20 cellular contexts compared by ENCODE assay signal in genomic region chr4:148344382-148344781, GRCh38.
DNase-seq lines count a peak whose midpoint lies in the region; ATAC-seq, FAIRE-seq and TF ChIP-seq lines count a peak whose summit lies in the region.
"Had no signal": no experiment of that assay in that cellular context is flagged by ENCODE, and none has a peak within 500 bp of the region (broad histone marks: within the 10 kb centered on the region; RNA-seq: fewer than 3 reads in every experiment).

No MANE protein-coding gene starts in this region.

- no peak overlapping the region for H2AFZ ChIP-seq in GM23338
- H2AFZ ChIP-seq: GM23248 had no signal

- H3K9me3 Mint-ChIP-seq in GM23338, result peaks cover 7% of the 10 kb centered on the region; the same call in 2 of the 3 replicates

- peak; percentile 64 to 83 (median 74) for ATAC-seq in right lobe of liver
- no peak for ATAC-seq in GM21529 (IDR thresholded peaks at IDR 0.05; ENCODE audit: unreplicated experiment)
- no peak for ATAC-seq in GM23338
- no peak for ATAC-seq in lower lobe of right lung
- ATAC-seq: HCT116, T-cell had no signal

- FAIRE-seq in bronchial epithelial cell (lab: Jason Lieb, UNC), result no peak

- H3K9me3 ChIP-seq in right lobe of liver (no peaks in the 10 kb centered on the region), lower lobe of right lung (peaks cover 3% of the 10 kb centered on the region)

- intact Hi-C loops in right lobe of liver (cut with DNase I) (no loop called here), lower lobe of right lung (cut with DNase I) (no loop called here)

- no peak overlapping the region for H3K4me3 Mint-ChIP-seq in GM23338
- H3K4me3 Mint-ChIP-seq: CD4-positive, CD25-positive, alpha-beta regulatory T cell; T-cell had no signal

- H3K36me3 Mint-ChIP-seq in GM23338 (ENCODE audit: low read depth), result no peaks in the 10 kb centered on the region

- no peaks in the 10 kb centered on the region for H3K27me3 ChIP-seq in bronchial epithelial cell (ENCODE audit: control insufficient read depth, insufficient read depth, low read length)
- H3K27me3 ChIP-seq in right lobe of liver, result no peaks in the 10 kb centered on the region
- no peaks in the 10 kb centered on the region for H3K27me3 ChIP-seq in GM23338 (ENCODE audit: insufficient read depth)
- H3K27me3 ChIP-seq in lower lobe of right lung (ENCODE audit: low read depth), result no peaks in the 10 kb centered on the region

- no peaks in the 10 kb centered on the region for H3K9me2 ChIP-seq in GM23338 (ENCODE audit: insufficient read depth)

- no peak for TF ChIP-seq POLR2A in right lobe of liver (IDR thresholded peaks at IDR 0.05)

- no peak overlapping the region for H3K27ac Mint-ChIP-seq in GM23338
- H3K27ac Mint-ChIP-seq: CD4-positive, CD25-positive, alpha-beta regulatory T cell; T-cell had no signal

- no peaks in the 10 kb centered on the region for H3K36me3 ChIP-seq in bronchial epithelial cell (ENCODE audit: control insufficient read depth, insufficient read depth, low read length)
- H3K36me3 ChIP-seq in right lobe of liver, result no peaks in the 10 kb centered on the region
- no peaks in the 10 kb centered on the region for H3K36me3 ChIP-seq in GM23338 (ENCODE audit: insufficient read depth)
- H3K36me3 ChIP-seq in lower lobe of right lung, result no peaks in the 10 kb centered on the region

- H3K79me2 ChIP-seq in GM23338 (replicated peaks; ENCODE audit: insufficient read depth), result no peaks in the 10 kb centered on the region

- WGBS in right lobe of liver (ENCODE audit: insufficient coverage, low coverage, low lambda C conversion rate, missing lambda C conversion rate), result 48% methylated on average over 3 of the region's 3 CpGs

- H3K27me3 Mint-ChIP-seq in GM23338 (ENCODE audit: insufficient read depth, low read depth, poor library complexity), result peaks cover 2% of the 10 kb centered on the region
- H3K27me3 Mint-ChIP-seq: CD4-positive, CD25-positive, alpha-beta regulatory T cell; T-cell had no signal

- H3K4me2 ChIP-seq in GM23338, result no peak overlapping the region

- H3K4me3 ChIP-seq in bronchial epithelial cell (ENCODE audit: low read depth, low read length) (no peak overlapping the region), right lobe of liver (no peak overlapping the region), GM23338 (no peak overlapping the region), lower lobe of right lung (no peak overlapping the region)
- H3K4me3 ChIP-seq: GM23248, SK-N-MC had no signal

- DNase-seq in COR-L47 (lab: John Stamatoyannopoulos, UW) (peak; percentile 87), NCI-H1105 (lab: John Stamatoyannopoulos, UW) (peak; percentile 43), bronchial epithelial cell (ENCODE audit: low read depth) (peak; percentile 13), right lobe of liver (peak; percentile 24 to 56 (median 50)), GM23338 (ENCODE audit: low spot score) (no peak), NCI-H510A (lab: John Stamatoyannopoulos, UW) (no peak), lower lobe of right lung (no peak)
- DNase-seq: Calu3; CD4-positive, CD25-positive, alpha-beta regulatory T cell; DMS79; GM23248; KG1; NCI-H1048; NCI-H1694 treated with DMSO at 0.1 percent for 48 hours; NCI-H2171; NCI-H748 treated with DMSO at 0.1 percent for 48 hours; T-cell had no signal

- H3F3A ChIP-seq in GM23338 (replicated peaks; ENCODE audit: low read depth), result no peaks in the 10 kb centered on the region

- TF ChIP-seq CTCF in bronchial epithelial cell (IDR thresholded peaks at IDR 0.05; ENCODE audit: insufficient read depth, low read length, severe bottlenecking) (no peak), right lobe of liver (IDR thresholded peaks at IDR 0.05) (no peak), GM23338 (conservative IDR thresholded peaks at IDR 0.05; ENCODE audit: low read depth in 2 of 2) (no peak), lower lobe of right lung (IDR thresholded peaks at IDR 0.05) (no peak)

- no peaks in the 10 kb centered on the region for H4K20me1 ChIP-seq in GM23338 (replicated peaks; ENCODE audit: insufficient read depth)

- H3K4me1 ChIP-seq in right lobe of liver (peaks cover 0 to 19% (median 8%) of the 10 kb centered on the region in 4 donors), GM23338 (ENCODE audit: insufficient read depth) (0 out of 2 replicates have a peak, but pooled peaks cover 3% of the 10 kb centered on the region), lower lobe of right lung (peaks cover 8% of the 10 kb centered on the region)

- H3K27ac ChIP-seq in right lobe of liver, result no peak overlapping the region
- H3K27ac ChIP-seq in GM23338 (ENCODE audit: low read depth), result no peak overlapping the region
- no peak overlapping the region for H3K27ac ChIP-seq in lower lobe of right lung
- H3K27ac ChIP-seq: GM23248, SK-N-MC had no signal

- H3K4me1 Mint-ChIP-seq in GM23338, result peaks cover 4% of the 10 kb centered on the region; the same call in 1 of the 3 replicates

TF ChIP-seq in GM23338, 12 proteins besides CTCF, POLR2A, EP300 and RAD21:
- TF ChIP-seq STAT1 (IDR thresholded peaks at IDR 0.05; ENCODE audit: unreplicated experiment) (no peak), NANOG (IDR thresholded peaks at IDR 0.05; ENCODE audit: borderline replicate concordance) (no peak), ZNF462 (CRISPR knock-in tag; IDR thresholded peaks at IDR 0.05) (no peak), ETS1 (IDR thresholded peaks at IDR 0.05) (no peak), JUNB (IDR thresholded peaks at IDR 0.05; ENCODE audit: unreplicated experiment) (no peak), CREB1 (CRISPR knock-in tag; IDR thresholded peaks at IDR 0.05; ENCODE audit: low read depth) (no peak), ZNF331 (CRISPR knock-in tag; IDR thresholded peaks at IDR 0.05; ENCODE audit: low read depth) (no peak)

Comparison
In these comparisons a context has a peak if more than half of its experiments do, and no peak if none do; other contexts are left out.
1. DNase-seq: peak in COR-L47 (single experiment), NCI-H1105 (single experiment), bronchial epithelial cell (single experiment) and right lobe of liver (3 of 3); none in GM23338 (single experiment), NCI-H510A (single experiment) and lower lobe of right lung (single experiment).
2. ATAC-seq: peak in right lobe of liver (4 of 4); none in GM21529 (single experiment), GM23338 (single experiment) and lower lobe of right lung (0 of 2).